20 cellular contexts compared by ENCODE assay signal in genomic region chr16:86565181-86565631, GRCh38. TPM values are rescaled to one million over a fixed set of nuclear protein-coding genes. Genes with fewer than 3 reads are reported as not detected.
DNase-seq lines count a peak whose midpoint lies in the region; ATAC-seq and TF ChIP-seq lines count a peak whose summit lies in the region.
"Had no signal": no experiment of that assay in that cellular context is flagged by ENCODE, and none has a peak within 500 bp of the region (broad histone marks: within the 10 kb centered on the region; RNA-seq: fewer than 3 reads in every experiment).

No MANE protein-coding gene starts in this region.

- peaks cover 4% of the 10 kb centered on the region for H3K4me1 Mint-ChIP-seq in T-helper 2 cell treated with Interferon-gamma antibody and Interleukin-4, amounts not matched to agents 5 μg/mL and 100 μg/mL, for 36 hours (ENCODE audit: low read depth)

- no peaks in the 10 kb centered on the region for H3K9me3 Mint-ChIP-seq in T-helper 2 cell treated with Interferon-gamma antibody and Interleukin-4, amounts not matched to agents 5 μg/mL and 100 μg/mL, for 36 hours
- H3K9me3 Mint-ChIP-seq: CD4-positive, alpha-beta T cell had no signal

- no peak overlapping the region for H3K4me3 Mint-ChIP-seq in T-helper 2 cell treated with Interferon-gamma antibody and Interleukin-4, amounts not matched to agents 5 μg/mL and 100 μg/mL, for 36 hours
- H3K4me3 Mint-ChIP-seq: activated CD8-positive, alpha-beta T cell treated with anti-CD3 and anti-CD28 coated beads, Interleukin-2, amount 10 ng/mL, durations not matched to agents 7 days and 5 days had no signal

- H3K36me3 Mint-ChIP-seq in T-helper 2 cell treated with Interferon-gamma antibody and Interleukin-4, amounts not matched to agents 5 μg/mL and 100 μg/mL, for 36 hours (ENCODE audit: low read depth), result no peaks in the 10 kb centered on the region

- no peak for ATAC-seq in GM19035 (IDR thresholded peaks at IDR 0.05; ENCODE audit: unreplicated experiment)
- ATAC-seq: activated CD8-positive, alpha-beta T cell treated with anti-CD3 and anti-CD28 coated beads, Interleukin-2, amount 10 ng/mL, durations not matched to agents 7 days and 5 days; HCT116; upper lobe of right lung had no signal

- H3K27ac Mint-ChIP-seq in T-helper 2 cell treated with Interferon-gamma antibody and Interleukin-4, amounts not matched to agents 5 μg/mL and 100 μg/mL, for 36 hours, result peak overlapping the region; percentile 39
- H3K27ac Mint-ChIP-seq: activated CD8-positive, alpha-beta T cell treated with anti-CD3 and anti-CD28 coated beads, Interleukin-2, amount 10 ng/mL, durations not matched to agents 7 days and 5 days; CD4-positive, alpha-beta T cell had no signal

- peaks cover 58% of the 10 kb centered on the region for H3K27me3 Mint-ChIP-seq in T-helper 2 cell treated with Interferon-gamma antibody and Interleukin-4, amounts not matched to agents 5 μg/mL and 100 μg/mL, for 36 hours (ENCODE audit: low read depth)

- peak overlapping the region; percentile 98 for H3K9ac ChIP-seq in skeletal muscle satellite cell (ENCODE audit: low read depth, low read length)

- no peaks in the 10 kb centered on the region for H3K9me3 ChIP-seq in skeletal muscle satellite cell (replicated peaks; ENCODE audit: low read length)
- H3K9me3 ChIP-seq: Peyer's patch, upper lobe of right lung had no signal

- DNase-seq in T-helper 2 cell treated with Interferon-gamma antibody and Interleukin-4, amounts not matched to agents 5 μg/mL and 100 μg/mL, for 36 hours (ENCODE audit: low spot score), result no peak
- DNase-seq in T-helper 2 cell, result no peak
- peak; percentile 64 for DNase-seq in astrocyte of the hippocampus (ENCODE audit: low read depth, low spot score)
- DNase-seq in kidney epithelial cell (ENCODE audit: low read depth), result no peak
- no peak for DNase-seq in activated CD8-positive, alpha-beta memory T cell treated with anti-CD3 and anti-CD28 coated beads for 24 hours
- DNase-seq in DMS 273 (lab: John Stamatoyannopoulos, UW; ENCODE audit: unreplicated experiment), result no peak
- DNase-seq: 8988T; activated CD8-positive, alpha-beta T cell treated with anti-CD3 and anti-CD28 coated beads, Interleukin-2, amount 10 ng/mL, durations not matched to agents 7 days and 5 days; CD4-positive, alpha-beta T cell; effector CD4-positive, alpha-beta T cell; NCI-H2107; NCI-H748 treated with DMSO at 0.1 percent for 48 hours; nucleus accumbens; Peyer's patch; upper lobe of right lung had no signal

- no peak for TF ChIP-seq CTCF in kidney epithelial cell (IDR thresholded peaks at IDR 0.05; ENCODE audit: insufficient read depth, low read length, poor library complexity, severe bottlenecking)

- peaks cover 29% of the 10 kb centered on the region for H3K4me1 ChIP-seq in skeletal muscle satellite cell (ENCODE audit: control insufficient read depth, insufficient read depth, low read length)

- no peaks in the 10 kb centered on the region for H3K36me3 ChIP-seq in kidney epithelial cell (ENCODE audit: control insufficient read depth, insufficient read depth, low read length)
- peaks cover 18% of the 10 kb centered on the region for H3K36me3 ChIP-seq in skeletal muscle satellite cell (ENCODE audit: insufficient read depth, low read length)
- H3K36me3 ChIP-seq: Peyer's patch, upper lobe of right lung had no signal

- H3K4me3 ChIP-seq in kidney epithelial cell (ENCODE audit: low read depth, low read length) (peak overlapping the region; percentile 89), skeletal muscle satellite cell (ENCODE audit: low read length) (peak overlapping the region; percentile 90)
- H3K4me3 ChIP-seq: lung, Peyer's patch, skin epidermis, upper lobe of right lung had no signal

- H3K4me2 ChIP-seq in skeletal muscle satellite cell (ENCODE audit: low read length), result peak overlapping the region; percentile 91

- peaks cover 2% of the 10 kb centered on the region for H3K27me3 ChIP-seq in kidney epithelial cell (ENCODE audit: control insufficient read depth, insufficient read depth, low read length)
- H3K27me3 ChIP-seq in skeletal muscle satellite cell (ENCODE audit: control insufficient read depth, insufficient read depth, low read length), result no peaks in the 10 kb centered on the region

RNA-seq across cellular contexts. Expression of gene FOXC2, which starts 1.4 kb away (rescaled TPM):
- total RNA-seq in kidney epithelial cell, result 12.1 and 12.2 TPM in 2 replicates
- 3.0 and 3.5 TPM in 2 replicates for total RNA-seq in skeletal muscle satellite cell (2012; rRNA removed)
- total RNA-seq: activated CD8-positive, alpha-beta T cell treated with anti-CD3 and anti-CD28 coated beads, Interleukin-2, amount 10 ng/mL, durations not matched to agents 7 days and 5 days had no signal

RNA-seq across cellular contexts. Expression of gene MTHFSD, which starts 10.2 kb away (rescaled TPM):
- 17.4 and 26.1 TPM in 2 replicates for total RNA-seq in kidney epithelial cell
- total RNA-seq in skeletal muscle satellite cell (2012; rRNA removed), result 11.9 and 13.3 TPM in 2 replicates

RNA-seq across cellular contexts. Expression of gene FOXL1, which starts 13.1 kb away (rescaled TPM):
- 9.0 and 9.2 TPM in 2 replicates for total RNA-seq in kidney epithelial cell
- total RNA-seq in skeletal muscle satellite cell (2012; rRNA removed), result 23.1 and 24.9 TPM in 2 replicates
- total RNA-seq: activated CD8-positive, alpha-beta T cell treated with anti-CD3 and anti-CD28 coated beads, Interleukin-2, amount 10 ng/mL, durations not matched to agents 7 days and 5 days; CD4-positive, alpha-beta T cell had no signal

RNA-seq across cellular contexts. Expression of gene FOXF1, which starts 54.9 kb away (rescaled TPM):
- total RNA-seq in kidney epithelial cell, result under 0.01 TPM in 1 of 2 replicates, not detected in the other
- under 0.01 and 0.22 TPM in 2 replicates for total RNA-seq in skeletal muscle satellite cell (2012; rRNA removed)
- total RNA-seq: activated CD8-positive, alpha-beta T cell treated with anti-CD3 and anti-CD28 coated beads, Interleukin-2, amount 10 ng/mL, durations not matched to agents 7 days and 5 days; CD4-positive, alpha-beta T cell had no signal
